9 cellular contexts compared by ENCODE assay signal in the genomic region with DNA sequence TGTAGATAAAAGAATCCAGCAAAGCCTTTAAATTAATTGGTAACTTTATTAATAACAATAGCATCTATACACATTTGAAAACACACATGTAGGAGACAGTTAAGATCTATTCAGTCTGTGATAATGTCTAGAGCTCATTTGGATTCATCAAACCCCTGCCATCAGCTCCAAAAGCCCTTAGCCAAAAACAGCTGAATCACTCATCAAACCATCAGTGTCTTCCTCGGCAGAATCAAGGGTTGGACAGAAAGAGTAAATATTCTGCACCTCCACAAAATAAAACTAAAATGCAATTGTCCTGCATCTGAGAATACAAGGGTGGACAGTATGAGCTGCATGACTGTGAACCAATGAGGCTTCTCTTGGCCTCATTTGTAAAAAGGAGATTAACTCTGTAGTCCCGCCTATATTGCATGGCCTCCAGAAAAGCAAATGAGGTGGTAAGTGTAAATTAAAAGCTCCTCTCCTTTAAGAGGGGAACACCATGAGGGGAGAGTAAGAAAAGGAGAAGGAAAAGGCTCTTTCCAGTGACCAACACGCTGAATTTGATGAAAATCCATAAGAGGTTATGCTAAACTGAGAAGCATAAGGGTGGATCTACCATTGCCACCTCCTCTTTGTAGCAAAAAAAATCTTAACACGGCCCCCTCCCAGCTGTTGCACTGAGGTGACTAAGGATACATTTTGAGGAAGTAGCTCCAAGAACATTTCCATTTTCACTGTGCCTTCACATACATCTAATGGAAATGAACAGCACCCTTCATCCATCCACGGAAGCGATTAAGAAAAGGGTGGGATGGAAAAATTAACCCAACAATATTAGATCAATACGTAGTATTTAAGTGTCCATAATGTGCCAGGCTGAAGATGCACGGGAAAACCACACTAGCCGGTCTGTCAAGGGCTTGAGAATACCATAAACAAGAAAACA. TPM values are rescaled to one million over a fixed set of nuclear protein-coding genes. Genes with fewer than 3 reads are reported as not detected.
DNase-seq lines count a peak whose midpoint lies in the region; ATAC-seq and TF ChIP-seq lines count a peak whose summit lies in the region.
"Had no signal": no experiment of that assay in that cellular context is flagged by ENCODE, and none has a peak within 500 bp of the region (broad histone marks: within the 10 kb centered on the region; RNA-seq: fewer than 3 reads in every experiment).

No MANE protein-coding gene starts in this region.

- peaks cover 54% of the 10 kb centered on the region for H3F3A ChIP-seq in neural progenitor cell (ENCODE audit: low read depth)

- peaks cover 3% of the 10 kb centered on the region for H3K4me1 Mint-ChIP-seq in neural progenitor cell

- H3K27me3 ChIP-seq in HUES6 (ENCODE audit: control insufficient read depth, insufficient read depth, low read length) (no peaks in the 10 kb centered on the region), duodenal mucosa (ENCODE audit: control insufficient read depth in 1 of 2, insufficient read depth in 2 of 2, low read length in 2 of 2) (no peaks in the 10 kb centered on the region), neural progenitor cell (no peaks in the 10 kb centered on the region)

- H2AFZ ChIP-seq in OCI-LY7 (ENCODE audit: low read length) = peak overlapping the region; percentile 64; the same call in 1 of the 2 replicates
- H2AFZ ChIP-seq in neural progenitor cell (replicated peaks) = no peak overlapping the region

- H3K9me3 ChIP-seq in HUES6 (ENCODE audit: control insufficient read depth, insufficient read depth, low read depth, low read length) = no peaks in the 10 kb centered on the region
- no peaks in the 10 kb centered on the region for H3K9me3 ChIP-seq in OCI-LY7 (ENCODE audit: low read length)
- no peaks in the 10 kb centered on the region for H3K9me3 ChIP-seq in duodenal mucosa (ENCODE audit: control insufficient read depth in 1 of 2, low read length in 2 of 2)
- H3K9me3 ChIP-seq in neural progenitor cell (ENCODE audit: low read depth) = no peaks in the 10 kb centered on the region

- POLR2A ChIA-PET in OCI-LY7 (lab: Charles Lee) = interaction anchor here (0.5 to 6.0 kb wide), 11 partner anchors 8 to 1198 kb away, joined by 3 to 63 read pairs (median 3); partner anchors contain the start of gene SV2A

- peak; percentile 58 for DNase-seq in D341Med (ENCODE audit: low spot score)
- peak; percentile 86 for DNase-seq in OCI-LY7 (ENCODE audit: low spot score)
- DNase-seq in neural progenitor cell (ENCODE audit: low spot score) = peak; percentile 33
- DNase-seq in Ammon's horn (ENCODE audit: low spot score) = no peak
- DNase-seq in GM10266 (ENCODE audit: extremely low spot score) = no peak

- H3K4me3 ChIP-seq in HUES6 (ENCODE audit: low read depth, low read length) (peak overlapping the region; percentile 67), OCI-LY7 (ENCODE audit: low read depth, low read length, poor library complexity, severe bottlenecking) (peak overlapping the region; percentile 85), duodenal mucosa (ENCODE audit: low read depth in 1 of 2, low read length in 2 of 2) (peak overlapping the region; percentile 75 to 76), neural progenitor cell (peak overlapping the region; percentile 82)

- H3K27ac ChIP-seq in HUES6 (ENCODE audit: low read depth, low read length) = peak overlapping the region; percentile 83; the same call in 1 of the 2 replicates
- peak overlapping the region; percentile 98 for H3K27ac ChIP-seq in OCI-LY7 (ENCODE audit: low read depth, low read length, poor library complexity, severe bottlenecking)
- peak overlapping the region; percentile 57 for H3K27ac ChIP-seq in duodenal mucosa (ENCODE audit: low read depth, low read length)
- H3K27ac ChIP-seq in neural progenitor cell = peak overlapping the region; percentile 97

- BruUV-seq in OCI-LY7 (replicated peaks; lab: Mats Ljungman, UMichigan) = no TSS peak

- peak overlapping the region; percentile 93 for H3K9ac ChIP-seq in HUES6 (ENCODE audit: low read length)
- H3K9ac ChIP-seq in duodenal mucosa (ENCODE audit: low read depth in 1 of 2, low read length in 2 of 2) = peak overlapping the region; percentile 61 to 83
- peak overlapping the region; percentile 54 for H3K9ac ChIP-seq in neural progenitor cell

- ATAC-seq in HG02571 (IDR thresholded peaks at IDR 0.05; ENCODE audit: unreplicated experiment) = no peak

- H3K36me3 ChIP-seq in HUES6 (ENCODE audit: control insufficient read depth, insufficient read depth, low read length) (no peaks in the 10 kb centered on the region), OCI-LY7 (ENCODE audit: insufficient read depth, low read length) (peaks cover 3% of the 10 kb centered on the region; the same call in 1 of the 2 replicates), duodenal mucosa (ENCODE audit: control insufficient read depth in 1 of 2, insufficient read depth in 2 of 2, low read length in 2 of 2) (no peaks in the 10 kb centered on the region), neural progenitor cell (no peaks in the 10 kb centered on the region)

- no peaks in the 10 kb centered on the region for H3K27me3 Mint-ChIP-seq in neural progenitor cell (ENCODE audit: insufficient read depth, low read depth)
- H3K27me3 Mint-ChIP-seq: activated B cell treated with CpG ODN at 0.5 μM for 24 hours had no signal

- intact Hi-C loops in OCI-LY7 (cut with micrococcal nuclease; ENCODE audit: unreplicated experiment) = loop anchor here (10.0 kb wide), 1 partner anchor 280 kb away; no protein-coding TSS in a partner anchor

- H3K36me3 Mint-ChIP-seq in neural progenitor cell = no peaks in the 10 kb centered on the region

- H3K27ac Mint-ChIP-seq in neural progenitor cell = no peak overlapping the region
- H3K27ac Mint-ChIP-seq: activated B cell treated with CpG ODN at 0.5 μM for 24 hours had no signal

- H3K4me3 Mint-ChIP-seq in neural progenitor cell = no peak overlapping the region
- H3K4me3 Mint-ChIP-seq: activated B cell treated with CpG ODN at 0.5 μM for 24 hours had no signal

- CTCF ChIA-PET in OCI-LY7 (lab: Charles Lee; ENCODE audit: unreplicated experiment) = interaction anchor here (0.6 kb wide), 1 partner anchor 1370 kb away, joined by 6 read pairs; the partner anchor contains the start of gene PSMD4

- H3K9me3 Mint-ChIP-seq in neural progenitor cell = no peaks in the 10 kb centered on the region
- H3K9me3 Mint-ChIP-seq: activated B cell treated with CpG ODN at 0.5 μM for 24 hours had no signal

- H4K20me1 ChIP-seq in OCI-LY7 (ENCODE audit: insufficient read depth, low read length) (no peaks in the 10 kb centered on the region), neural progenitor cell (ENCODE audit: low read depth) (peaks cover 26% of the 10 kb centered on the region)

- TF ChIP-seq CTCF in OCI-LY7 (conservative IDR thresholded peaks at IDR 0.05; ENCODE audit: low read length) (no peak), neural progenitor cell (IDR thresholded peaks at IDR 0.05) (no peak), GM10266 (IDR thresholded peaks at IDR 0.05; ENCODE audit: control insufficient read depth, insufficient read depth, low read depth, missing control alignments) (no peak)

- H3K79me2 ChIP-seq in OCI-LY7 (ENCODE audit: insufficient read depth, low read depth, low read length) (0 out of 2 replicates have a peak, but pooled peaks cover 4% of the 10 kb centered on the region), neural progenitor cell (ENCODE audit: low read depth) (peaks cover 28% of the 10 kb centered on the region)

- H3K9me2 ChIP-seq in OCI-LY7 (ENCODE audit: insufficient read depth, low read length) = no peaks in the 10 kb centered on the region

- peak overlapping the region; percentile 89 for H3K4me2 ChIP-seq in OCI-LY7 (ENCODE audit: low read length)
- H3K4me2 ChIP-seq in neural progenitor cell = peak overlapping the region; percentile 94

- H3K4me1 ChIP-seq in HUES6 (ENCODE audit: control insufficient read depth, insufficient read depth, low read length) (peaks cover 14% of the 10 kb centered on the region), OCI-LY7 (ENCODE audit: insufficient read depth, low read length, poor library complexity, severe bottlenecking) (peaks cover 43% of the 10 kb centered on the region), duodenal mucosa (ENCODE audit: control insufficient read depth in 1 of 2, insufficient read depth in 2 of 2, low read length in 2 of 2) (peaks cover 11 to 14% of the 10 kb centered on the region in 2 donors), neural progenitor cell (peaks cover 20% of the 10 kb centered on the region)

RNA-seq across cellular contexts. Expression of gene BOLA1, which starts 14.7 kb away (rescaled TPM):
- 9.4 and 9.6 TPM in 2 replicates for total RNA-seq in OCI-LY7 (2014; rRNA removed; shearing (Covaris generic))
- 9.4 and 10.2 TPM in 2 replicates for total RNA-seq in OCI-LY7 (2022)
- 2.4 and 13.7 TPM in 2 replicates for total RNA-seq in neural progenitor cell (ENCODE audit: low replicate concordance)

RNA-seq across cellular contexts. Expression of gene SV2A, which starts 32.9 kb away (rescaled TPM):
- total RNA-seq in OCI-LY7 (2014; rRNA removed; shearing (Covaris generic)) = 1.0 and 1.3 TPM in 2 replicates
- total RNA-seq in OCI-LY7 (2022) (1.2 and 1.9 TPM in 2 replicates), neural progenitor cell (ENCODE audit: low replicate concordance) (31.6 and 47.1 TPM in 2 replicates)

RNA-seq across cellular contexts. Expression of gene SF3B4, which starts 42.9 kb away (rescaled TPM):
- total RNA-seq in OCI-LY7 (2014; rRNA removed; shearing (Covaris generic)) = 16.7 and 18.0 TPM in 2 replicates
- total RNA-seq in OCI-LY7 (2022) (64.6 and 70.4 TPM in 2 replicates), neural progenitor cell (ENCODE audit: low replicate concordance) (26.1 and 26.4 TPM in 2 replicates)

RNA-seq across cellular contexts. Expression of gene MTMR11, which starts 52.0 kb away (rescaled TPM):
- total RNA-seq in OCI-LY7 (2014; rRNA removed; shearing (Covaris generic)) = 0.08 and 0.09 TPM in 2 replicates
- total RNA-seq in OCI-LY7 (2022) = 0.24 TPM in 1 of 2 replicates, not detected in the other
- 3.8 and 11.3 TPM in 2 replicates for total RNA-seq in neural progenitor cell (ENCODE audit: low replicate concordance)
- total RNA-seq: activated B cell treated with CpG ODN at 0.5 μM for 24 hours had no signal

Comparison
In these comparisons a context has a peak if more than half of its experiments do, and no peak if none do; other contexts are left out.
1. DNase-seq: peak in D341Med (single experiment), OCI-LY7 (single experiment) and neural progenitor cell (single experiment); none in Ammon's horn (single experiment) and GM10266 (single experiment).
2. RNA of gene SV2A, which starts 32.9 kb away (total RNA-seq): 31.6 to 47.1 TPM in neural progenitor cell; 1.0 to 1.9 TPM in OCI-LY7; every median in the first group is over 10 times any median in the second.
3. Peak in every context shown above with its lines, with median percentiles within 50 percentile points of each other: H3K27ac ChIP-seq, H3K4me3 ChIP-seq and H3K9ac ChIP-seq.